Comparison of ENCODE assay signal across 8 cellular contexts in the genomic region with DNA sequence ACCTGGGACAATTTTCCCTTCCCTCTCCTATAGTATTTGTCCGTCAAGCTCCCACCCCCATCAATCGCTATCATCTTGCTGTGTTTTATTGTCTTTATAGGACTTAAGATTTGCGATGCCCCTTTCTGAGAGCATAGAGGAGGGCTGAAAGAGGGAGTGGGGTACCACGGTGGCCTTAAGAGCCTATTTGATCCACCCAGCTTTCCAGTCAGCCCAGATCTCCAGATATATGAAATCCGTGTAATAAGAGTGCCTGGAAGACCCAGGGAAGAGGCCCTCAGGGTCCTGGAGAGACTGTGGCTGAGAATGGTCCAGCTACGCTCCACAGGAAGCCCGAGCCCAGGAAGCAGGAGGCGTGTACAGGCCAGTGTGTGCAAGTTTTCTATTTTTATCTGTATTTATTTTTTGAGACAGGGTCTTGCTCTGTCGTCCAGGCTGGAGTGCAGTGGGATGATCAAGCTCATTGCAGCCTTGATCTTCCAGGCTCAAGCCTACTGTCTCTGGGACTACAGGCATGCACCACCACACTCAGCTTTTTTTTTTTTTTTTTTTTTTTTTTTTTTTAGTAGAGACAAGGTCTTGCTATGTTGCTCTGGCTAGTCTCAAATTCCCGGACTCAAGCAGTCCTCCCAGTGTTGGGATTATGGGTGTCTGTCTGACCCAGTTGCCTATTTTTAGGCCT. TPM values are rescaled to one million over a fixed set of nuclear protein-coding genes. Genes with fewer than 3 reads are reported as not detected.
DNase-seq lines count a peak whose midpoint lies in the region; ATAC-seq, FAIRE-seq and TF ChIP-seq lines count a peak whose summit lies in the region.

No MANE protein-coding gene starts in this region.

- no peaks in the 10 kb centered on the region for H3K27me3 Mint-ChIP-seq in CD4-positive, alpha-beta T cell
- no peaks in the 10 kb centered on the region for H3K27me3 Mint-ChIP-seq in neural crest cell (ENCODE audit: low read depth)

- peak overlapping the region; percentile 80 for H3K4me3 ChIP-seq in colonic mucosa

- ATAC-seq in CD4-positive, alpha-beta T cell (ENCODE audit: poor library complexity), result no peak
- no peak for ATAC-seq in GM21619 (IDR thresholded peaks at IDR 0.05; ENCODE audit: unreplicated experiment)

- CTCF ChIA-PET in CD4-positive, alpha-beta T cell (lab: Charles Lee), result interaction anchor here (0.7 to 1.7 kb wide), 12 partner anchors 10 to 471 kb away, joined by 3 to 6 read pairs (median 4); a partner anchor contains a TSS

- POLR2A ChIA-PET in CD4-positive, alpha-beta T cell (lab: Charles Lee), result interaction anchor here (1.3 to 1.8 kb wide), 6 partner anchors 30 to 407 kb away, joined by 3 to 6 read pairs (median 5); a partner anchor contains a TSS

- H3K27me3 ChIP-seq in CD4-positive, alpha-beta T cell (ENCODE audit: control insufficient read depth, insufficient read depth, low read length), result no peaks in the 10 kb centered on the region
- no peaks in the 10 kb centered on the region for H3K27me3 ChIP-seq in colonic mucosa

- intact Hi-C loops in CD4-positive, alpha-beta T cell (cut with DNase I, micrococcal nuclease), result loop anchor here (1.0 to 10.0 kb wide), 4 partner anchors 266 to 1818 kb away; a partner anchor contains a TSS
- intact Hi-C loops in colonic mucosa (cut with DNase I), result loop anchor here (10.0 kb wide), 1 partner anchor 228 kb away; a partner anchor contains a TSS

- H3K36me3 ChIP-seq in colonic mucosa, result peaks cover 10% of the 10 kb centered on the region

- FAIRE-seq in urothelium cell line (lab: Jason Lieb, UNC), result no peak

- no peaks in the 10 kb centered on the region for H3K9me3 ChIP-seq in CD4-positive, alpha-beta T cell (ENCODE audit: control insufficient read depth, low read length)
- H3K9me3 ChIP-seq in colonic mucosa, result no peaks in the 10 kb centered on the region

- H3K27ac Mint-ChIP-seq in CD4-positive, alpha-beta T cell, result peak overlapping the region; percentile 79
- no peak overlapping the region for H3K27ac Mint-ChIP-seq in neural crest cell (ENCODE audit: unreplicated experiment)

- no peak for DNase-seq in CD4-positive, alpha-beta T cell
- DNase-seq in Kasumi-1 (lab: John Stamatoyannopoulos, UW), result peak; percentile 27 to 42
- no peak for DNase-seq in colonic mucosa
- DNase-seq in neural crest cell (ENCODE audit: low read depth, low spot score), result no peak
- no peak for DNase-seq in urothelium cell line (ENCODE audit: low spot score)
- DNase-seq in NCI-H526 (lab: John Stamatoyannopoulos, UW), result no peak
- no peak for DNase-seq in T-helper 9 cell

- no peak for TF ChIP-seq CTCF in CD4-positive, alpha-beta T cell (IDR thresholded peaks at IDR 0.05)
- TF ChIP-seq CTCF in colonic mucosa (IDR thresholded peaks at IDR 0.05) (no peak), neural crest cell (conservative IDR thresholded peaks at IDR 0.05) (no peak)

- peaks cover 19% of the 10 kb centered on the region for H3K4me1 ChIP-seq in colonic mucosa

- H3K36me3 Mint-ChIP-seq in CD4-positive, alpha-beta T cell (ENCODE audit: low read depth), result peaks cover 65% of the 10 kb centered on the region
- H3K36me3 Mint-ChIP-seq in neural crest cell (ENCODE audit: low read depth), result peaks cover 7% of the 10 kb centered on the region

- H3K27ac ChIP-seq in CD4-positive, alpha-beta T cell (ENCODE audit: low read depth, low read length), result peak overlapping the region; percentile 32
- H3K27ac ChIP-seq in colonic mucosa, result no peak overlapping the region

- H3K4me3 Mint-ChIP-seq in CD4-positive, alpha-beta T cell, result peak overlapping the region; percentile 97
- H3K4me3 Mint-ChIP-seq in neural crest cell, result peak overlapping the region; percentile 95

- peaks cover 32% of the 10 kb centered on the region for H3K4me1 Mint-ChIP-seq in CD4-positive, alpha-beta T cell (ENCODE audit: low read depth)
- H3K4me1 Mint-ChIP-seq in neural crest cell, result peaks cover 30% of the 10 kb centered on the region

- H3K9me3 Mint-ChIP-seq in CD4-positive, alpha-beta T cell, result no peaks in the 10 kb centered on the region
- no peaks in the 10 kb centered on the region for H3K9me3 Mint-ChIP-seq in neural crest cell

- peak overlapping the region in 1 of 2 donors; percentile 93 for H3K9ac ChIP-seq in colonic mucosa (ENCODE audit: low read depth in 2 of 2, low read length in 2 of 2)

RNA-seq across cellular contexts. Expression of a gene that starts 1.0 kb away (rescaled TPM):
- total RNA-seq in CD4-positive, alpha-beta T cell, result 10 to 100 TPM in 1 of 2 experiments, 1 to 10 TPM in 1; 9.7 to 10.8 TPM
- total RNA-seq in colonic mucosa (10 to 100 TPM; 24.3 to 29.7 TPM), neural crest cell (25.3 and 30.2 TPM in 2 replicates)

RNA-seq across cellular contexts. Expression of a gene that starts 24.0 kb away (rescaled TPM):
- 1 to 10 TPM; 4.9 to 5.0 TPM for total RNA-seq in CD4-positive, alpha-beta T cell
- total RNA-seq in colonic mucosa, result 1 to 10 TPM; 1.3 to 2.0 TPM
- 26.5 and 27.2 TPM in 2 replicates for total RNA-seq in neural crest cell

RNA-seq across cellular contexts. Expression of a gene that starts 30.3 kb away (rescaled TPM):
- 100 to 1,000 TPM in 1 of 2 experiments, 10 to 100 TPM in 1; 97.2 to 121 TPM for total RNA-seq in CD4-positive, alpha-beta T cell
- 100 to 1,000 TPM; 101 to 134 TPM for total RNA-seq in colonic mucosa
- total RNA-seq in neural crest cell, result 139 and 143 TPM in 2 replicates

RNA-seq across cellular contexts. Expression of a gene that starts 51.4 kb away (rescaled TPM):
- total RNA-seq in CD4-positive, alpha-beta T cell, result 10 to 100 TPM; 13.5 to 14.4 TPM
- total RNA-seq in colonic mucosa (100 to 1,000 TPM in 1 of 2 donors, 10 to 100 TPM in 1; 94.9 to 112 TPM), neural crest cell (54.8 and 57.4 TPM in 2 replicates)

Comparison
In these comparisons a context has a peak if more than half of its experiments do, and no peak if none do; other contexts are left out.
1. DNase-seq: peak in Kasumi-1 (2 of 2); none in CD4-positive, alpha-beta T cell (0 of 10), colonic mucosa (single experiment), neural crest cell (single experiment), urothelium cell line (single experiment), NCI-H526 (0 of 2) and T-helper 9 cell (single experiment).